1 cellular context compared by ENCODE assay signal in the genomic region with DNA sequence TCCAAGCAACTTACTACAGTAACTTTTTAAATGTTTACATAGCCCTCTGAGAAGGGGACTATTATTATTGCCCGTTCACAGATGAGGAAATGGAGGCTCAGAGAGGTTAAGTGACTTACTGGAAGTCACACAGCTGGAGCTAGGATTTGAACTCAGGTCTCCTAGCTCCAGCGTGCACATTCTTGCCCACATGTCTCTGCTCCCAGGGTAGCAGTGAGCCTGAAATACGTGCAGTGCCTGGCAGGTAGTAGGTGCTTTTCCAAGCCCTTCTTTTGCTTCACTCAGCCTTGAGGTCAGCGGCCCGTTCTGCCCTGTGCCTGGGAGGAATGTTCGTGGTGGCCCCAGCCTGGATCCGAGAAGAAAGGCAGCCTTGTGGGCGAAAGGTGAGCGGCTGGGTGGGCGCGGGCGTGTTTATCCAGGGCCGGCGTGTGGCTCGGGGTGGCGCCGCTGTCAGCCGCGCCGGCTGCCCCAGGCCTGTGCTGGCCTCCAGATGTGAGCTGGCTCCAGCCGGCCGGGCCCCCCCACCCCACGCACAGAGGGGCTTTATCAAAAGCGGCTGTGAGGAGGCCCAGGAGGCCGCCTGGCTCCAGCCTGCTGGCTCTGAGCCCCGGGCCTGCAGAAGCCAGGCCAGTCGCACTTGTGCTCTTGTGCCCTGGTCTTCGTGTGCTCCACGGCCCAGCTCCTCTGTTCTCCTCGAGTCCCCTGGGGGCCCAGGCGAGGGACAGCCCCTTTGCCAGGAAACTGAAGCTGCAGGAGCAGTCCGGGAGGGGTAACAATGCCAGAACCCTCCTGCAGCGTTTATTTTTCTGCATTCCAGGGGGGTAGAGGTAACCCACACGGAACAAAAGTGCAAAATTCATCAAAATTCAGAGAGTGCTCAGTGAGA.
TF ChIP-seq lines count a peak whose summit lies in the region.

No MANE protein-coding gene starts in this region.

TF ChIP-seq in SK-N-SH, 30 proteins besides CTCF, POLR2A, EP300 and RAD21 (continued from another document):
- TF ChIP-seq, protein P1, sequence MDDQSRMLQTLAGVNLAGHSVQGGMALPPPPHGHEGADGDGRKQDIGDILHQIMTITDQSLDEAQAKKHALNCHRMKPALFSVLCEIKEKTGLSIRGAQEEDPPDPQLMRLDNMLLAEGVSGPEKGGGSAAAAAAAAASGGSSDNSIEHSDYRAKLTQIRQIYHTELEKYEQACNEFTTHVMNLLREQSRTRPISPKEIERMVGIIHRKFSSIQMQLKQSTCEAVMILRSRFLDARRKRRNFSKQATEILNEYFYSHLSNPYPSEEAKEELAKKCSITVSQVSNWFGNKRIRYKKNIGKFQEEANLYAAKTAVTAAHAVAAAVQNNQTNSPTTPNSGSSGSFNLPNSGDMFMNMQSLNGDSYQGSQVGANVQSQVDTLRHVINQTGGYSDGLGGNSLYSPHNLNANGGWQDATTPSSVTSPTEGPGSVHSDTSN (IDR thresholded peaks at IDR 0.05) = no peak
- TF ChIP-seq RXRA (IDR thresholded peaks at IDR 0.05; ENCODE audit: borderline replicate concordance, low read depth) (no peak), SIN3A (IDR thresholded peaks at IDR 0.05; ENCODE audit: borderline replicate concordance, low read depth, low read length) (peak; percentile 68; the same call in 1 of the 2 replicates), POLR2AphosphoS5 (IDR thresholded peaks at IDR 0.05; ENCODE audit: low read depth, low read length) (peak; percentile 66), TCF12 (IDR thresholded peaks at IDR 0.05) (peak; percentile 92), GABPA (IDR thresholded peaks at IDR 0.05; ENCODE audit: low read depth) (no peak), MXI1 (IDR thresholded peaks at IDR 0.05; ENCODE audit: low read depth, low read length) (peak; percentile 36; the same call in 1 of the 2 replicates), FOXM1 (IDR thresholded peaks at IDR 0.05; ENCODE audit: low read depth) (no peak), ELF1 (IDR thresholded peaks at IDR 0.05) (no peak), YY1 (IDR thresholded peaks at IDR 0.05; ENCODE audit: low read depth) (no peak), JUND (IDR thresholded peaks at IDR 0.05) (no peak), CHD2 (IDR thresholded peaks at IDR 0.05; ENCODE audit: low read length, partially characterized antibody) (peak; percentile 65), MEF2A (IDR thresholded peaks at IDR 0.05; ENCODE audit: borderline replicate concordance, low read depth) (no peak), FOSL2 (IDR thresholded peaks at IDR 0.05; ENCODE audit: borderline replicate concordance, low read depth) (no peak), RFX5 (IDR thresholded peaks at IDR 0.05; ENCODE audit: low read length) (no peak), NFIC (IDR thresholded peaks at IDR 0.05; ENCODE audit: borderline replicate concordance) (0 out of 2 replicates have a peak, but pooled peaks have one; percentile 10), SMC3 (IDR thresholded peaks at IDR 0.05; ENCODE audit: low read depth, low read length) (no peak), RCOR1 (IDR thresholded peaks at IDR 0.05; ENCODE audit: low read length) (peak; percentile 66), GATA2 (CRISPR knock-in tag; IDR thresholded peaks at IDR 0.05) (peak; percentile 47; the same call in 1 of the 2 replicates)
- TF ChIP-seq, protein P2, sequence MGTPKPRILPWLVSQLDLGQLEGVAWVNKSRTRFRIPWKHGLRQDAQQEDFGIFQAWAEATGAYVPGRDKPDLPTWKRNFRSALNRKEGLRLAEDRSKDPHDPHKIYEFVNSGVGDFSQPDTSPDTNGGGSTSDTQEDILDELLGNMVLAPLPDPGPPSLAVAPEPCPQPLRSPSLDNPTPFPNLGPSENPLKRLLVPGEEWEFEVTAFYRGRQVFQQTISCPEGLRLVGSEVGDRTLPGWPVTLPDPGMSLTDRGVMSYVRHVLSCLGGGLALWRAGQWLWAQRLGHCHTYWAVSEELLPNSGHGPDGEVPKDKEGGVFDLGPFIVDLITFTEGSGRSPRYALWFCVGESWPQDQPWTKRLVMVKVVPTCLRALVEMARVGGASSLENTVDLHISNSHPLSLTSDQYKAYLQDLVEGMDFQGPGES (IDR thresholded peaks at IDR 0.05; ENCODE audit: low read depth, low read length) = no peak
- TF ChIP-seq, protein P3, sequence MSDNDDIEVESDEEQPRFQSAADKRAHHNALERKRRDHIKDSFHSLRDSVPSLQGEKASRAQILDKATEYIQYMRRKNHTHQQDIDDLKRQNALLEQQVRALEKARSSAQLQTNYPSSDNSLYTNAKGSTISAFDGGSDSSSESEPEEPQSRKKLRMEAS (IDR thresholded peaks at IDR 0.05; ENCODE audit: low read depth) = peak; percentile 58; the same call in 1 of the 2 replicates
- TF ChIP-seq, protein P4, sequence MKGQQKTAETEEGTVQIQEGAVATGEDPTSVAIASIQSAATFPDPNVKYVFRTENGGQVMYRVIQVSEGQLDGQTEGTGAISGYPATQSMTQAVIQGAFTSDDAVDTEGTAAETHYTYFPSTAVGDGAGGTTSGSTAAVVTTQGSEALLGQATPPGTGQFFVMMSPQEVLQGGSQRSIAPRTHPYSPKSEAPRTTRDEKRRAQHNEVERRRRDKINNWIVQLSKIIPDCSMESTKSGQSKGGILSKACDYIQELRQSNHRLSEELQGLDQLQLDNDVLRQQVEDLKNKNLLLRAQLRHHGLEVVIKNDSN (IDR thresholded peaks at IDR 0.05; ENCODE audit: borderline replicate concordance, low read depth) = no peak
- TF ChIP-seq, protein P5, sequence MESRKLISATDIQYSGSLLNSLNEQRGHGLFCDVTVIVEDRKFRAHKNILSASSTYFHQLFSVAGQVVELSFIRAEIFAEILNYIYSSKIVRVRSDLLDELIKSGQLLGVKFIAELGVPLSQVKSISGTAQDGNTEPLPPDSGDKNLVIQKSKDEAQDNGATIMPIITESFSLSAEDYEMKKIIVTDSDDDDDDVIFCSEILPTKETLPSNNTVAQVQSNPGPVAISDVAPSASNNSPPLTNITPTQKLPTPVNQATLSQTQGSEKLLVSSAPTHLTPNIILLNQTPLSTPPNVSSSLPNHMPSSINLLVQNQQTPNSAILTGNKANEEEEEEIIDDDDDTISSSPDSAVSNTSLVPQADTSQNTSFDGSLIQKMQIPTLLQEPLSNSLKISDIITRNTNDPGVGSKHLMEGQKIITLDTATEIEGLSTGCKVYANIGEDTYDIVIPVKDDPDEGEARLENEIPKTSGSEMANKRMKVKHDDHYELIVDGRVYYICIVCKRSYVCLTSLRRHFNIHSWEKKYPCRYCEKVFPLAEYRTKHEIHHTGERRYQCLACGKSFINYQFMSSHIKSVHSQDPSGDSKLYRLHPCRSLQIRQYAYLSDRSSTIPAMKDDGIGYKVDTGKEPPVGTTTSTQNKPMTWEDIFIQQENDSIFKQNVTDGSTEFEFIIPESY (IDR thresholded peaks at IDR 0.05; ENCODE audit: borderline replicate concordance, low read depth) = no peak
- TF ChIP-seq, protein P6, sequence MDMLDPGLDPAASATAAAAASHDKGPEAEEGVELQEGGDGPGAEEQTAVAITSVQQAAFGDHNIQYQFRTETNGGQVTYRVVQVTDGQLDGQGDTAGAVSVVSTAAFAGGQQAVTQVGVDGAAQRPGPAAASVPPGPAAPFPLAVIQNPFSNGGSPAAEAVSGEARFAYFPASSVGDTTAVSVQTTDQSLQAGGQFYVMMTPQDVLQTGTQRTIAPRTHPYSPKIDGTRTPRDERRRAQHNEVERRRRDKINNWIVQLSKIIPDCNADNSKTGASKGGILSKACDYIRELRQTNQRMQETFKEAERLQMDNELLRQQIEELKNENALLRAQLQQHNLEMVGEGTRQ (IDR thresholded peaks at IDR 0.05; ENCODE audit: borderline replicate concordance, low read depth, low read length) = no peak
TF ChIP-seq in SK-N-SH: peak in this region for 10.
